In genomic region chr10:50538473-50539398, GRCh38 we compare ENCODE assay signal across 1 cellular context.
TF ChIP-seq lines count a peak whose summit lies in the region.

No MANE protein-coding gene starts in this region.

TF ChIP-seq in HepG2, 621 proteins besides CTCF, POLR2A, EP300 and RAD21 (continued from another document and continues in another):
- TF ChIP-seq ARID5B (CRISPR knock-in tag; IDR thresholded peaks at IDR 0.05) (peak; percentile 94), ELF1 (CRISPR knock-in tag; IDR thresholded peaks at IDR 0.05) (peak; percentile 68), EHMT2 (IDR thresholded peaks at IDR 0.05; ENCODE audit: borderline replicate concordance, low read depth, low read length) (peak; percentile 74; the same call in 1 of the 2 replicates), EED (CRISPR knock-in tag; IDR thresholded peaks at IDR 0.05) (no peak), TEAD3 (CRISPR knock-in tag; optimal IDR thresholded peaks at IDR 0.05; ENCODE audit: borderline replicate concordance) (peak; percentile 76), ZBTB20 (CRISPR knock-in tag; IDR thresholded peaks at IDR 0.05; ENCODE audit: borderline replicate concordance, low read depth) (no peak; the same call in 1 of the 2 replicates), HHEX (CRISPR knock-in tag; IDR thresholded peaks at IDR 0.05) (0 out of 2 replicates have a peak, but pooled peaks have one; percentile 62), ZMYM3 (CRISPR knock-in tag; IDR thresholded peaks at IDR 0.05) (no peak; the same call in 1 of the 2 replicates), FOSL2 (CRISPR knock-in tag; IDR thresholded peaks at IDR 0.05) (peak; percentile 78), MTERF4 (CRISPR knock-in tag; IDR thresholded peaks at IDR 0.05) (no peak), ZMYM4 (CRISPR knock-in tag; IDR thresholded peaks at IDR 0.05) (peak; percentile 77), TARDBP (CRISPR knock-in tag; IDR thresholded peaks at IDR 0.05) (peak; percentile 46; the same call in 1 of the 2 replicates), ZBTB25 (CRISPR knock-in tag; IDR thresholded peaks at IDR 0.05) (0 out of 2 replicates have a peak, but pooled peaks have one; percentile 58), ZNF263 (CRISPR knock-in tag; IDR thresholded peaks at IDR 0.05) (peak; percentile 84), ZBTB44 (CRISPR knock-in tag; IDR thresholded peaks at IDR 0.05) (no peak), PBX2 (CRISPR knock-in tag; IDR thresholded peaks at IDR 0.05) (no peak), BRF2 (CRISPR knock-in tag; IDR thresholded peaks at IDR 0.05) (no peak), MED1 (CRISPR knock-in tag; IDR thresholded peaks at IDR 0.05) (peak; percentile 21; the same call in 1 of the 2 replicates), DMAP1 (CRISPR knock-in tag; IDR thresholded peaks at IDR 0.05) (no peak), HMG20A (CRISPR knock-in tag; IDR thresholded peaks at IDR 0.05; ENCODE audit: borderline replicate concordance) (peak; percentile 82), NCOA2 (CRISPR knock-in tag; IDR thresholded peaks at IDR 0.05) (peak; percentile 81; the same call in 1 of the 2 replicates), HNF1B (CRISPR knock-in tag; IDR thresholded peaks at IDR 0.05) (peak; percentile 64; the same call in 1 of the 2 replicates), ZFX (CRISPR knock-in tag; IDR thresholded peaks at IDR 0.05; ENCODE audit: low read depth) (peak; percentile 34; the same call in 1 of the 2 replicates), GFI1 (CRISPR knock-in tag; IDR thresholded peaks at IDR 0.05; ENCODE audit: borderline replicate concordance) (0 out of 2 replicates have a peak, but pooled peaks have one; percentile 19), GMEB1 (CRISPR knock-in tag; IDR thresholded peaks at IDR 0.05; ENCODE audit: borderline replicate concordance) (peak; percentile 34; the same call in 1 of the 2 replicates), UBTF (CRISPR knock-in tag; IDR thresholded peaks at IDR 0.05) (no peak), HNRNPL (IDR thresholded peaks at IDR 0.05; ENCODE audit: low read depth, low read length) (0 out of 2 replicates have a peak, but pooled peaks have one; percentile 42), XRCC5 (optimal IDR thresholded peaks at IDR 0.05; ENCODE audit: low read length) (peak; percentile 58), MYNN (CRISPR knock-in tag; IDR thresholded peaks at IDR 0.05; ENCODE audit: low read depth) (no peak), ZNF792 (CRISPR knock-in tag; IDR thresholded peaks at IDR 0.05) (peak; percentile 38; the same call in 1 of the 2 replicates), SRY (CRISPR knock-in tag; IDR thresholded peaks at IDR 0.05) (no peak), ISL2 (CRISPR knock-in tag; IDR thresholded peaks at IDR 0.05) (no peak), PHF21A (CRISPR knock-in tag; IDR thresholded peaks at IDR 0.05) (peak; percentile 59; the same call in 1 of the 2 replicates), SOX13 (IDR thresholded peaks at IDR 0.05) (peak; percentile 100), SOX13 (CRISPR knock-in tag; conservative IDR thresholded peaks at IDR 0.05 in 1 of 2, IDR thresholded peaks at IDR 0.05 in 1 of 2) (peak in 1 of 2 experiments; percentile 100; a peak in 2 of 4 replicates), ETV5 (CRISPR knock-in tag; IDR thresholded peaks at IDR 0.05; ENCODE audit: borderline replicate concordance) (peak; percentile 73; the same call in 1 of the 2 replicates), NR2F1 (CRISPR knock-in tag; IDR thresholded peaks at IDR 0.05) (peak; percentile 69 to 74), TBX2 (CRISPR knock-in tag; IDR thresholded peaks at IDR 0.05; ENCODE audit: borderline replicate concordance) (peak; percentile 84; the same call in 1 of the 2 replicates), ZBTB4 (CRISPR knock-in tag; IDR thresholded peaks at IDR 0.05; ENCODE audit: borderline replicate concordance) (no peak), THAP11 (CRISPR knock-in tag; IDR thresholded peaks at IDR 0.05) (peak; percentile 42), ZFP36L1 (CRISPR knock-in tag; IDR thresholded peaks at IDR 0.05) (no peak), MAFF (IDR thresholded peaks at IDR 0.05; ENCODE audit: low read depth, low read length) (no peak)
